23 cellular contexts compared by ENCODE assay signal in genomic region chr9:80467632-80468031, GRCh38.
DNase-seq lines count a peak whose midpoint lies in the region; ATAC-seq and TF ChIP-seq lines count a peak whose summit lies in the region.
"Had no signal": no experiment of that assay in that cellular context is flagged by ENCODE, and none has a peak within 500 bp of the region (broad histone marks: within the 10 kb centered on the region; RNA-seq: fewer than 3 reads in every experiment).

No MANE protein-coding gene starts in this region.

- H3K36me3 Mint-ChIP-seq in HFFc6 (ENCODE audit: low read depth) = no peaks in the 10 kb centered on the region
- H3K36me3 Mint-ChIP-seq: naive thymus-derived CD8-positive, alpha-beta T cell had no signal

- H2BK120ac ChIP-seq in IMR-90 (ENCODE audit: low read depth, low read length) = no peak overlapping the region

- no peak overlapping the region for H4K5ac ChIP-seq in IMR-90 (ENCODE audit: low read depth, low read length)

- H3K27ac Mint-ChIP-seq in HFFc6 = no peak overlapping the region
- H3K27ac Mint-ChIP-seq: effector memory CD8-positive, alpha-beta T cell; naive thymus-derived CD8-positive, alpha-beta T cell had no signal

- no peak overlapping the region for H3K4me2 ChIP-seq in IMR-90 (ENCODE audit: low read depth, low read length)

- no peaks in the 10 kb centered on the region for H4K20me1 ChIP-seq in IMR-90 (ENCODE audit: insufficient read depth, low read length)

- no peak for TF ChIP-seq CTCF in IMR-90 (conservative IDR thresholded peaks at IDR 0.05; ENCODE audit: low read depth, low read length)
- TF ChIP-seq CTCF in astrocyte of the spinal cord (IDR thresholded peaks at IDR 0.05; ENCODE audit: low read depth, low read length) = no peak
- no peak for TF ChIP-seq CTCF in heart left ventricle (IDR thresholded peaks at IDR 0.05)
- no peak for TF ChIP-seq CTCF in HFFc6 (IDR thresholded peaks at IDR 0.05)

- H4K91ac ChIP-seq in IMR-90 (ENCODE audit: insufficient read depth, low read depth, low read length) = no peak overlapping the region

- no peak overlapping the region for H3K23ac ChIP-seq in IMR-90 (ENCODE audit: low read depth, low read length)

- H3K9ac ChIP-seq in IMR-90 (ENCODE audit: low read depth, low read length) = no peak overlapping the region
- H3K9ac ChIP-seq: parathyroid adenoma had no signal

- no peaks in the 10 kb centered on the region for H3K79me1 ChIP-seq in IMR-90 (ENCODE audit: low read depth in 1 of 2, low read length in 2 of 2)

- H3K14ac ChIP-seq in IMR-90 (replicated peaks; ENCODE audit: low read depth, low read length) = no peak overlapping the region

- BruUV-seq in IMR-90 (replicated peaks; lab: Mats Ljungman, UMichigan) = no TSS peak

- dilution Hi-C loops in IMR-90 (cut with HindIII; ENCODE audit: low sequenced_read_pairs, unreplicated experiment) = no loop called here

- in situ Hi-C loops in IMR-90 (cut with MboI; ENCODE audit: low sequenced_read_pairs) (no loop called here), astrocyte of the spinal cord (cut with HindIII; ENCODE audit: low sequenced_read_pairs) (no loop called here)

- no peak overlapping the region for H2BK5ac ChIP-seq in IMR-90 (ENCODE audit: low read depth, low read length, poor library complexity, severe bottlenecking)

- H3K27me3 ChIP-seq in IMR-90 (ENCODE audit: control insufficient read depth, insufficient read depth, low read length) = no peaks in the 10 kb centered on the region
- no peaks in the 10 kb centered on the region for H3K27me3 ChIP-seq in heart left ventricle
- H3K27me3 ChIP-seq: adrenal gland, tibial artery had no signal

- H2BK15ac ChIP-seq in IMR-90 (ENCODE audit: low read depth, low read length) = no peak overlapping the region

- H3K36me3 ChIP-seq in IMR-90 (ENCODE audit: control insufficient read depth, insufficient read depth, low read length) = no peaks in the 10 kb centered on the region
- no peaks in the 10 kb centered on the region for H3K36me3 ChIP-seq in heart left ventricle
- H3K36me3 ChIP-seq: adrenal gland, tibial artery had no signal

- H4K8ac ChIP-seq in IMR-90 (ENCODE audit: low read depth in 2 of 2, low read length in 2 of 2) = no peak overlapping the region

- no peak overlapping the region for H3K18ac ChIP-seq in IMR-90 (ENCODE audit: low read depth, low read length)

- no peaks in the 10 kb centered on the region for H3K27me3 Mint-ChIP-seq in HFFc6 (ENCODE audit: insufficient read depth)
- H3K27me3 Mint-ChIP-seq: effector memory CD8-positive, alpha-beta T cell; naive thymus-derived CD8-positive, alpha-beta T cell had no signal

- H3K4me3 ChIP-seq in IMR-90 (ENCODE audit: insufficient read depth, low read depth, low read length) (no peak overlapping the region), astrocyte of the spinal cord (ENCODE audit: low read depth, low read length) (no peak overlapping the region), heart left ventricle (no peak overlapping the region), skeletal muscle cell (ENCODE audit: low read depth, low read length) (no peak overlapping the region)
- H3K4me3 ChIP-seq: adrenal gland, GM12878, tibial artery had no signal

- no peak overlapping the region for H2AK9ac ChIP-seq in IMR-90 (replicated peaks; ENCODE audit: low read depth, low read length, poor library complexity)

- CTCF ChIA-PET in IMR-90 (lab: Yijun Ruan, JAX) = no interaction called here

- no peak overlapping the region for H2AFZ ChIP-seq in IMR-90 (replicated peaks; ENCODE audit: low read length, poor library complexity)
- H2AFZ ChIP-seq: parathyroid adenoma had no signal

- TF ChIP-seq RAD21 in IMR-90 (IDR thresholded peaks at IDR 0.05; ENCODE audit: low read length) = no peak

- H3K9me3 Mint-ChIP-seq in HFFc6 = peaks cover 13% of the 10 kb centered on the region

- H3K4me1 ChIP-seq in IMR-90 (ENCODE audit: control insufficient read depth, insufficient read depth, low read length) (no peaks in the 10 kb centered on the region), heart left ventricle (no peaks in the 10 kb centered on the region)
- H3K4me1 ChIP-seq: adrenal gland, parathyroid adenoma, tibial artery had no signal

- no peak overlapping the region for H3K56ac ChIP-seq in IMR-90 (ENCODE audit: extremely low read depth, insufficient read depth, low read length)

- H3K9me3 ChIP-seq in IMR-90 (ENCODE audit: control insufficient read depth, insufficient read depth, low read length) (no peaks in the 10 kb centered on the region), heart left ventricle (peaks cover 0 to 18% (median 0%) of the 10 kb centered on the region in 12 donors)
- H3K9me3 ChIP-seq: adrenal gland, tibial artery had no signal

- no peaks in the 10 kb centered on the region for H3K4me1 Mint-ChIP-seq in HFFc6 (ENCODE audit: low read depth)
- H3K4me1 Mint-ChIP-seq: naive thymus-derived CD8-positive, alpha-beta T cell had no signal

- no peak overlapping the region for H2BK20ac ChIP-seq in IMR-90 (ENCODE audit: low read depth, low read length)

- WGBS in IMR-90 (ENCODE audit: extremely low coverage in 2 of 2, insufficient read length in 1 of 2), 2 experiments = no CpG with 5 or more reads among the region's 3 CpGs
- 39 to 48% (median 43%) methylated on average over 3 of the region's 3 CpGs for WGBS in heart left ventricle, 4 donors

- TF ChIP-seq POLR2A in IMR-90 (IDR thresholded peaks at IDR 0.05; ENCODE audit: low read depth, low read length) (no peak), heart left ventricle (IDR thresholded peaks at IDR 0.05) (no peak)

- DNase-seq in IMR-90 (peak; percentile 26), astrocyte of the spinal cord (ENCODE audit: low read depth, low spot score) (peak; percentile 13), heart left ventricle (peak in 2 of 5 donors; percentile 10 to 38), skeletal muscle cell (ENCODE audit: low read depth) (peak; percentile 9), HFFc6 (no peak)
- DNase-seq in effector CD4-positive, alpha-beta T cell = no peak
- DNase-seq: activated CD4-positive, alpha-beta T cell treated with anti-CD3 and anti-CD28 coated beads, Interleukin-2, amount 50 U/mL, for 48 hours; adrenal gland; DMS53; effector memory CD8-positive, alpha-beta T cell; hippocampal formation; naive thymus-derived CD8-positive, alpha-beta T cell; NCI-H187 treated with DMSO at 0.1 percent for 48 hours; NCI-H226; stimulated activated CD4-positive, alpha-beta T cell treated with anti-CD3 and anti-CD28 coated beads, Interleukin-1b, Interleukin-23, amount 100 ng/mL, for 48 hours; stimulated activated naive CD4-positive, alpha-beta T cell; T-helper 2 cell; tibial artery had no signal

- ATAC-seq in IMR-90 (ENCODE audit: low read depth) (no peak), heart left ventricle (peak in 3 of 4 donors; percentile 73 to 94 (median 75)), GM18909 (IDR thresholded peaks at IDR 0.05; ENCODE audit: poor library complexity, unreplicated experiment) (no peak)
- ATAC-seq: effector memory CD8-positive, alpha-beta T cell; GM12878; naive thymus-derived CD8-positive, alpha-beta T cell; Panc1 had no signal

- POLR2A ChIA-PET in IMR-90 (lab: Charles Lee; ENCODE audit: unreplicated experiment) = no interaction called here

- no peak overlapping the region for H3K27ac ChIP-seq in IMR-90 (ENCODE audit: insufficient read depth, low read length)
- H3K27ac ChIP-seq in heart left ventricle = peak overlapping the region in 3 of 12 donors; percentile 1 to 44 (median 43)
- H3K27ac ChIP-seq: adrenal gland, HL-60, parathyroid adenoma, tibial artery had no signal

- H2AK5ac ChIP-seq in IMR-90 (ENCODE audit: low read depth, low read length) = no peak overlapping the region

- H3K9me1 ChIP-seq in IMR-90 (ENCODE audit: insufficient read depth, low read length) = no peaks in the 10 kb centered on the region

- no peak overlapping the region for H3K4ac ChIP-seq in IMR-90 (ENCODE audit: low read depth, low read length)

- intact Hi-C loops in IMR-90 (cut with micrococcal nuclease) = loop anchor here (2.0 kb wide), 1 partner anchor 49 kb away; no protein-coding TSS in a partner anchor
- intact Hi-C loops in heart left ventricle (cut with DNase I) = no loop called here

- no peak overlapping the region for H3K4me3 Mint-ChIP-seq in HFFc6
- H3K4me3 Mint-ChIP-seq: effector memory CD8-positive, alpha-beta T cell; naive thymus-derived CD8-positive, alpha-beta T cell had no signal

TF ChIP-seq in IMR-90, 13 proteins besides CTCF, POLR2A, EP300 and RAD21:
- TF ChIP-seq NFE2L2 (IDR thresholded peaks at IDR 0.05; ENCODE audit: low read depth, low read length) (no peak), MAFK (IDR thresholded peaks at IDR 0.05; ENCODE audit: low read depth, low read length) (no peak), CEBPB (IDR thresholded peaks at IDR 0.05; ENCODE audit: low read depth, low read length) (no peak), BHLHE40 (IDR thresholded peaks at IDR 0.05; ENCODE audit: low read depth, low read length) (no peak), USF2 (IDR thresholded peaks at IDR 0.05; ENCODE audit: low read depth, low read length) (no peak), SMC3 (IDR thresholded peaks at IDR 0.05; ENCODE audit: low read depth, low read length) (no peak), RFX5 (IDR thresholded peaks at IDR 0.05; ENCODE audit: low read depth, low read length) (no peak), FOS (IDR thresholded peaks at IDR 0.05; ENCODE audit: low read depth, low read length) (no peak), MAZ (IDR thresholded peaks at IDR 0.05; ENCODE audit: borderline replicate concordance, low read depth, low read length) (no peak), MXI1 (IDR thresholded peaks at IDR 0.05; ENCODE audit: borderline replicate concordance, low read depth, low read length) (no peak)
- TF ChIP-seq, protein P1, sequence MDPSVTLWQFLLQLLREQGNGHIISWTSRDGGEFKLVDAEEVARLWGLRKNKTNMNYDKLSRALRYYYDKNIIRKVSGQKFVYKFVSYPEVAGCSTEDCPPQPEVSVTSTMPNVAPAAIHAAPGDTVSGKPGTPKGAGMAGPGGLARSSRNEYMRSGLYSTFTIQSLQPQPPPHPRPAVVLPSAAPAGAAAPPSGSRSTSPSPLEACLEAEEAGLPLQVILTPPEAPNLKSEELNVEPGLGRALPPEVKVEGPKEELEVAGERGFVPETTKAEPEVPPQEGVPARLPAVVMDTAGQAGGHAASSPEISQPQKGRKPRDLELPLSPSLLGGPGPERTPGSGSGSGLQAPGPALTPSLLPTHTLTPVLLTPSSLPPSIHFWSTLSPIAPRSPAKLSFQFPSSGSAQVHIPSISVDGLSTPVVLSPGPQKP (IDR thresholded peaks at IDR 0.05; ENCODE audit: borderline replicate concordance, low read depth, low read length) = no peak

Comparison
In these comparisons a context has a peak if more than half of its experiments do, and no peak if none do; other contexts are left out.
1. ATAC-seq: peak in heart left ventricle (3 of 4); none in IMR-90 (single experiment) and GM18909 (single experiment).
2. DNase-seq: peak in IMR-90 (single experiment), astrocyte of the spinal cord (single experiment) and skeletal muscle cell (single experiment); none in HFFc6 (single experiment) and effector CD4-positive, alpha-beta T cell (single experiment).